In the genomic region with DNA sequence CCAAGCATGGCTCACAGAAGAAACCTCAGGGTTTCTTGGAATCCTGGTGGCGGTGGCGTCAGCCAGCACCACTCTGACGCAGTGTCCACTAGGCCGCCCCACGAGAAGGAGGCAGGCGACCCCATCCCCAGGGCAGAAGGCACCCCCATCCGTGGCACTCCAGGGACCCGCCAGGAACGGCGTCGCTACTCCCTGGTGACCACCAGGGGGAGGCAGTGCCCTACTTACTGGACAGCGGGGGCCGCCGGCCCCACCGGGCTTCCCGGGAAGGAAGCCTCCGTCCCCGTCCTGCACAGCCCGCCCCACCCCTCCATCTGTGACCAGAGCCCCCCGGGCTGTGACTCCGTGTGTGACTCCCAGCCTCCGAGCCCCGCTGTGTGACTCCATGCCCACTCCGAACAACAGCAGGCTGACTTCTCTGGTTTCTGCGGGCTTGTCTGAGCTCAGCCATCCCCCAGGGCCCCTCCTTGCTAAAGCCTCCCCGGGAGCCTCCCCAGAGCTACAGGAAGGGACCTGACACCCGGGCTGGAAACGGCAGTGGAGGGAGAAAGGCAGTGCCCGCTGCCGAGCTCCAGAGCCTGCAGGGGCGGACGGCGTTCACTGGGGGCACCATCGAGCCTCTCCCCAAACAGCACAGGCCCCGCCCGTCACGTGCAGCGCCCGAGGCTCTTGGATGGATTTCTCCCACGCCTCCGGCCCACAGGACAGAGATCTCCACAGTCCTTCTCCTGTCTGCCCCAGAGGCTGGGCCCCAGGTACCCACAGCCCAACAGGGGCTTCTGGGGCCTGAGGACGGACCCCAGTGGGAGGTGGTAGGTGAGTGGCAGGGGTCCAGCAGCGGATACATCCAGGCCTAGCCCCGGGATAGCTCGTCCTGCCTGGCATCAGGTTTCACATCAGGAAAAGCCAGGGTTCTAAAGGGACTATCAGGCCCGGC, we compare ENCODE assay signal across 1 cellular context.
TF ChIP-seq lines count a peak whose summit lies in the region.

No MANE protein-coding gene starts in this region.

TF ChIP-seq in endothelial cell of umbilical vein, 7 proteins besides CTCF, POLR2A, EP300 and RAD21:
- TF ChIP-seq, protein P1, sequence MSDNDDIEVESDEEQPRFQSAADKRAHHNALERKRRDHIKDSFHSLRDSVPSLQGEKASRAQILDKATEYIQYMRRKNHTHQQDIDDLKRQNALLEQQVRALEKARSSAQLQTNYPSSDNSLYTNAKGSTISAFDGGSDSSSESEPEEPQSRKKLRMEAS (IDR thresholded peaks at IDR 0.05; ENCODE audit: insufficient read depth, insufficient read length), result peak; percentile 79
- TF ChIP-seq EZH2 (IDR thresholded peaks at IDR 0.05; ENCODE audit: borderline replicate concordance, low read depth, low read length, severe bottlenecking) (no peak), JUN (IDR thresholded peaks at IDR 0.05; ENCODE audit: borderline replicate concordance, insufficient read depth, insufficient read length, low read depth) (no peak)
